In genomic region chr11:57214494-57214893, GRCh38 we compare ENCODE assay signal across 13 cellular contexts. TPM values are rescaled to one million over a fixed set of nuclear protein-coding genes. Genes with fewer than 3 reads are reported as not detected.
A peak's percentile ranks its signal among the peaks of the same experiment; 100 is the strongest.
DNase-seq lines count a peak whose midpoint lies in the region; ATAC-seq and TF ChIP-seq lines count a peak whose summit lies in the region.
"Had no signal": no experiment of that assay in that cellular context is flagged by ENCODE, and none has a peak within 500 bp of the region (broad histone marks: within the 10 kb centered on the region; RNA-seq: fewer than 3 reads in every experiment).

No MANE protein-coding gene starts in this region.

- no peak overlapping the region for H3K9ac ChIP-seq in subcutaneous abdominal adipose tissue (ENCODE audit: low read length in 5 of 5)

- DNase-seq in HS-5 (ENCODE audit: low read depth) (peak; percentile 35), brain microvascular endothelial cell (peak; percentile 83), hepatic stellate cell (ENCODE audit: low spot score) (peak; percentile 74), cerebellum (ENCODE audit: low spot score) (no peak), DMS153 (lab: John Stamatoyannopoulos, UW) (no peak), NCI-H1048 (lab: John Stamatoyannopoulos, UW) (no peak)
- DNase-seq: GDM1; glutamatergic neuron; naive thymus-derived CD8-positive, alpha-beta T cell had no signal

- peak; percentile 14 for TF ChIP-seq CTCF in brain microvascular endothelial cell (IDR thresholded peaks at IDR 0.05; ENCODE audit: low read depth, low read length, missing control alignments)

- no peak for ATAC-seq in HG02884 (IDR thresholded peaks at IDR 0.05; ENCODE audit: unreplicated experiment)
- ATAC-seq: body of pancreas; HepG2; naive thymus-derived CD8-positive, alpha-beta T cell had no signal

- H3K27me3 ChIP-seq in brain microvascular endothelial cell (replicated peaks) (no peaks in the 10 kb centered on the region), subcutaneous abdominal adipose tissue (ENCODE audit: control insufficient read depth in 5 of 5, insufficient read depth in 4 of 5, low read length in 5 of 5) (no peaks in the 10 kb centered on the region)
- H3K27me3 ChIP-seq: body of pancreas had no signal

- H3K27ac ChIP-seq in brain microvascular endothelial cell (no peak overlapping the region), subcutaneous abdominal adipose tissue (ENCODE audit: low read depth, low read length) (peak overlapping the region; percentile 44)
- H3K27ac ChIP-seq: body of pancreas had no signal

- H3K36me3 ChIP-seq in brain microvascular endothelial cell (replicated peaks) = no peaks in the 10 kb centered on the region
- H3K36me3 ChIP-seq in subcutaneous abdominal adipose tissue (ENCODE audit: control insufficient read depth in 5 of 5, insufficient read depth in 5 of 5, low read length in 5 of 5) = no peaks in the 10 kb centered on the region

- in situ Hi-C loops in brain microvascular endothelial cell (cut with HindIII; ENCODE audit: low pct_ligation_motif_present, low sequenced_read_pairs) = no loop called here

- peaks cover 7 to 82% (median 22%) of the 10 kb centered on the region in 5 donors for H3K4me1 ChIP-seq in subcutaneous abdominal adipose tissue (ENCODE audit: control insufficient read depth in 5 of 5, insufficient read depth in 5 of 5, low read length in 5 of 5)
- H3K4me1 ChIP-seq: body of pancreas had no signal

- no peaks in the 10 kb centered on the region for H3K9me3 ChIP-seq in subcutaneous abdominal adipose tissue (ENCODE audit: control insufficient read depth in 5 of 5, low read length in 5 of 5)
- H3K9me3 ChIP-seq: body of pancreas had no signal

- H3K4me3 ChIP-seq in brain microvascular endothelial cell (ENCODE audit: low read depth, low read length) = no peak overlapping the region
- H3K4me3 ChIP-seq in subcutaneous abdominal adipose tissue (ENCODE audit: low read depth in 1 of 5, low read length in 5 of 5) = no peak overlapping the region
- H3K4me3 ChIP-seq: body of pancreas had no signal

RNA-seq across cellular contexts. Expression of gene APLNR, which starts 22.6 kb away (rescaled TPM):
- total RNA-seq in cerebellum = 8.6 TPM
- total RNA-seq: HepG2; naive thymus-derived CD8-positive, alpha-beta T cell had no signal

RNA-seq across cellular contexts. Expression of gene LRRC55, which starts 32.7 kb away (rescaled TPM):
- 12.7 TPM for total RNA-seq in cerebellum
- total RNA-seq: body of pancreas; HepG2; naive thymus-derived CD8-positive, alpha-beta T cell had no signal

Comparison
In these comparisons a context has a peak if more than half of its experiments do, and no peak if none do; other contexts are left out.
1. DNase-seq: peak in HS-5 (single experiment), brain microvascular endothelial cell (single experiment) and hepatic stellate cell (single experiment); none in cerebellum (single experiment), DMS153 (single experiment) and NCI-H1048 (single experiment).